Comparison of ENCODE assay signal across 19 cellular contexts in the genomic region with DNA sequence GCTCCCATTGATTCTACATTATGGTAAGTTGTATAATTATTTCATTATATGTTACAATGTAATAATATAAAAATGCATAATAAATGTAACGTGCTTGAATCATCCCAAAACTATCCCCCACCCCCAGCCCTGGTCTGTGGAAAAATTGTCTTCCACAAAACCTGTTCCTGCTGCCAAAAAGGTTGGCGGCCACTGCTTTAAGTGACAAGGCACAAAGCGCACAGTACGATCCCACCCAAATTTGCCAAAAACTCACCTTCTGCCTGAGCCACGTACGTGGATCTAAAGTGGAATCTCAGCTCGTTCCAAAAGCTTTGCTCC. TPM values are rescaled to one million over a fixed set of nuclear protein-coding genes. Genes with fewer than 3 reads are reported as not detected.
DNase-seq lines count a peak whose midpoint lies in the region; ATAC-seq and TF ChIP-seq lines count a peak whose summit lies in the region.
"Had no signal": no experiment of that assay in that cellular context is flagged by ENCODE, and none has a peak within 500 bp of the region (broad histone marks: within the 10 kb centered on the region; RNA-seq: fewer than 3 reads in every experiment).

No MANE protein-coding gene starts in this region.

- H3K4me3 Mint-ChIP-seq in T-cell = no peak overlapping the region
- H3K4me3 Mint-ChIP-seq: activated naive CD4-positive, alpha-beta T cell treated with anti-CD3 and anti-CD28 coated beads, Interleukin-2, amount 50 U/mL, for 24 hours; CD4-positive, alpha-beta memory T cell; T-helper 1 cell treated with Interleukin-12 subunit alpha and Interleukin-12 subunit beta and Interleukin-4 antibody, amounts not matched to agents 30 μg/mL and 1 μg/mL, for 36 hours had no signal

- CTCF ChIA-PET in T-cell (lab: Charles Lee) = interaction anchor here in 1 of 2 donors (0.6 to 1.2 kb wide), 3 partner anchors 12 to 180 kb away, joined by 3 to 4 read pairs (median 3); no protein-coding TSS in a partner anchor

- no peaks in the 10 kb centered on the region for H3K27me3 ChIP-seq in BE2C
- no peaks in the 10 kb centered on the region for H3K27me3 ChIP-seq in Peyer's patch
- no peaks in the 10 kb centered on the region for H3K27me3 ChIP-seq in hepatocyte

- peaks cover 10% of the 10 kb centered on the region for H3K36me3 Mint-ChIP-seq in T-cell
- H3K36me3 Mint-ChIP-seq: activated naive CD4-positive, alpha-beta T cell treated with anti-CD3 and anti-CD28 coated beads, Interleukin-2, amount 50 U/mL, for 24 hours had no signal

- 76% methylated on average over 7 of the region's 7 CpGs for WGBS in hepatocyte (ENCODE audit: low lambda C conversion rate, missing lambda C conversion rate)

- no peaks in the 10 kb centered on the region for H4K20me1 ChIP-seq in hepatocyte (ENCODE audit: insufficient read depth, poor library complexity, severe bottlenecking)

- H3K4me2 ChIP-seq in hepatocyte = peak overlapping the region; percentile 29

- H3K27ac Mint-ChIP-seq in T-cell = no peak overlapping the region
- H3K27ac Mint-ChIP-seq: activated naive CD4-positive, alpha-beta T cell treated with anti-CD3 and anti-CD28 coated beads, Interleukin-2, amount 50 U/mL, for 24 hours; T-helper 1 cell treated with Interleukin-12 subunit alpha and Interleukin-12 subunit beta and Interleukin-4 antibody, amounts not matched to agents 30 μg/mL and 1 μg/mL, for 36 hours had no signal

- no peak overlapping the region for H2AFZ ChIP-seq in hepatocyte

- POLR2A ChIA-PET in T-cell (lab: Charles Lee) = no interaction called here

- TF ChIP-seq CTCF in BE2C (IDR thresholded peaks at IDR 0.05; ENCODE audit: low read depth, low read length) (no peak), Peyer's patch (IDR thresholded peaks at IDR 0.05) (no peak), hepatocyte (IDR thresholded peaks at IDR 0.05; ENCODE audit: poor library complexity) (no peak)

- peaks cover 27 to 58% (median 40%) of the 10 kb centered on the region in 3 donors for H3K4me1 Mint-ChIP-seq in T-cell

- H3K27ac ChIP-seq in Peyer's patch = peak overlapping the region in 3 of 4 donors; percentile 60 to 81 (median 72)
- peak overlapping the region; percentile 92 for H3K27ac ChIP-seq in hepatocyte
- no peak overlapping the region for H3K27ac ChIP-seq in caudate nucleus (ENCODE audit: low read depth, low read length)
- H3K27ac ChIP-seq: coronary artery had no signal

- TF ChIP-seq POLR2A in Peyer's patch (IDR thresholded peaks at IDR 0.05) = no peak

- H3K9me3 Mint-ChIP-seq in T-cell = no peaks in the 10 kb centered on the region
- H3K9me3 Mint-ChIP-seq: activated naive CD4-positive, alpha-beta T cell treated with anti-CD3 and anti-CD28 coated beads, Interleukin-2, amount 50 U/mL, for 24 hours; CD4-positive, alpha-beta memory T cell; T-helper 1 cell treated with Interleukin-12 subunit alpha and Interleukin-12 subunit beta and Interleukin-4 antibody, amounts not matched to agents 30 μg/mL and 1 μg/mL, for 36 hours had no signal

- no peaks in the 10 kb centered on the region for H3K27me3 Mint-ChIP-seq in T-cell
- H3K27me3 Mint-ChIP-seq: activated naive CD4-positive, alpha-beta T cell treated with anti-CD3 and anti-CD28 coated beads, Interleukin-2, amount 50 U/mL, for 24 hours; CD4-positive, alpha-beta memory T cell had no signal

- intact Hi-C loops in sciatic nerve (cut with DNase I) = loop anchor here (5.0 kb wide), 1 partner anchor 181 kb away; no protein-coding TSS in a partner anchor

- no peaks in the 10 kb centered on the region for H3K9me2 ChIP-seq in hepatocyte (replicated peaks; ENCODE audit: insufficient read depth)

- peak overlapping the region; percentile 65 for H3K4me3 ChIP-seq in BE2C (ENCODE audit: low read depth, low read length)
- no peak overlapping the region for H3K4me3 ChIP-seq in Peyer's patch
- no peak overlapping the region for H3K4me3 ChIP-seq in hepatocyte
- H3K4me3 ChIP-seq: coronary artery, lung had no signal

- DNase-seq in BE2C (no peak), Peyer's patch (peak in 1 of 3 donors; percentile 31), hepatocyte (ENCODE audit: low spot score) (no peak), sciatic nerve (ENCODE audit: low spot score) (peak; percentile 49), NCI-H1092 (lab: John Stamatoyannopoulos, UW) (no peak), caudate nucleus (lab: John Stamatoyannopoulos, UW) (no peak), T-cell (no peak)
- DNase-seq: activated CD4-positive, alpha-beta T cell treated with anti-CD3 and anti-CD28 coated beads, Interleukin-2, amount 50 U/mL, for 4 hours; activated T-cell treated with anti-CD3 and anti-CD28 coated beads, Interleukin-2, amount 50 U/mL, for 1 hour; CD4-positive, alpha-beta memory T cell; KG1; MV-4-11; NCI-H1930; stimulated activated CD4-positive, alpha-beta T cell treated with anti-CD3 and anti-CD28 coated beads, Interleukin-2, amount 100 ng/mL, for 48 hours had no signal

- H3K36me3 ChIP-seq in BE2C (peaks cover 63% of the 10 kb centered on the region), Peyer's patch (no peaks in the 10 kb centered on the region), hepatocyte (replicated peaks; ENCODE audit: insufficient read depth, low read depth) (no peaks in the 10 kb centered on the region)

- no peaks in the 10 kb centered on the region for H3K79me2 ChIP-seq in hepatocyte

- peaks cover 43% of the 10 kb centered on the region for H3K4me1 ChIP-seq in BE2C
- H3K4me1 ChIP-seq in Peyer's patch = peaks cover 0 to 50% (median 7%) of the 10 kb centered on the region in 4 donors
- peaks cover 29% of the 10 kb centered on the region for H3K4me1 ChIP-seq in hepatocyte (ENCODE audit: insufficient read depth)

- H3K9me3 ChIP-seq in BE2C (no peaks in the 10 kb centered on the region), Peyer's patch (no peaks in the 10 kb centered on the region), hepatocyte (ENCODE audit: low read depth) (no peaks in the 10 kb centered on the region)

- no peak for ATAC-seq in sciatic nerve
- no peak for ATAC-seq in HG03139 (IDR thresholded peaks at IDR 0.05; ENCODE audit: unreplicated experiment)
- ATAC-seq in T-cell (replicated peaks in 1 of 4) = no peak

RNA-seq across cellular contexts. Expression of a gene that starts 14.5 kb away (rescaled TPM):
- 212 TPM for polyA plus RNA-seq in BE2C (2012; ENCODE audit: insufficient read depth, insufficient read length, low read depth)
- total RNA-seq in Peyer's patch (100 to 1,000 TPM in 2 of 4 donors, 10 to 100 TPM in 2; 42.9 to 161 (median 98.5) TPM), hepatocyte (12.9 and 15.1 TPM in 2 replicates), sciatic nerve (24.7 TPM), T-cell (10 to 100 TPM; 15.5 to 64.1 (median 34.0) TPM)
- polyA plus RNA-seq in hepatocyte = 20.2 and 20.6 TPM in 2 replicates

RNA-seq across cellular contexts. Expression of a gene that starts 45.3 kb away (rescaled TPM):
- polyA plus RNA-seq in BE2C (2012; ENCODE audit: insufficient read depth, insufficient read length, low read depth) = 138 TPM
- total RNA-seq in Peyer's patch = 1,000 to 10,000 TPM in 2 of 4 donors, 100 to 1,000 TPM in 1, 10 to 100 TPM in 1; 42.9 to 1,678 (median 1,106) TPM
- total RNA-seq in hepatocyte = 4.2 and 8.0 TPM in 2 replicates
- 7.2 and 9.5 TPM in 2 replicates for polyA plus RNA-seq in hepatocyte
- total RNA-seq in sciatic nerve = 14.0 TPM
- 10 to 100 TPM in 3 of 5 donors, 1 to 10 TPM in 2; 4.1 to 37.0 (median 12.8) TPM for total RNA-seq in T-cell
